In the genomic region with DNA sequence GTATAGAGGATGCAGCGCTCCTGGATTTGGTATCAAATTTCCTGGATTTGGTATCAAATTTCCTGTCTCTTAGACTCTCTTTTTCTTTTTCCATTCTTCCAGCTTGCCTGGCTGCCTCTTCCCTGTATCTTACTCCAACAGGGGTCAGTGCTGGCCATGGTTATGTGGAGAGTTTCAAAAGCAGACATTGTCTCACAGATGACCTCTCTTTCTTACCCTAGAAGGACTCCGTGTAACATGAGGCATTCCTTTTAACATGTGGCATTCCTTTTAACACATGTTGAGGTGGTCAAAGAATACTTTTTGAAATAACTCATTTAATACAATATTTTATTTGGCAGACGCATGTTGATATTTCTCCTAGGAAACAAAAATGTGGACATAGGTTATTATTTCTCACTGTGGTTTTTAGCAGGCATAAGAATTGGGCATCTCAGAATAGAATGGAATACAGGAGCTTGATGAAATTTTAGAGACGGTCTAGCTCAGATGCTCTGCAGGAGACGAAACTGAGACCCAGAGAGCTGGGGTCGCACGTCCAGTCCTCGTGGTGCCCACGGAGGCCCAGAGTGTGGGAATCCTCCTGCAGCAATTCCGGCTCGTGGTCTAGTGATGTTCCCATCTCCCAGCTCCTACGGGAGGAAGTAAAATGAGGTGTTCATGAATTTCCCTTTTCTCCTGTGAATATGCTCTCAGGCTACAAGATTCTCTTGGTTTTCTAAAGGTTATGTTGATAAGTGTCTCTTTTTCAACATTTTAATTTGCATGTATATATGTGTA, we compare ENCODE assay signal across 19 cellular contexts. TPM values are rescaled to one million over a fixed set of nuclear protein-coding genes. Genes with fewer than 3 reads are reported as not detected.
A peak's percentile ranks its signal among the peaks of the same experiment; 100 is the strongest.
DNase-seq lines count a peak whose midpoint lies in the region; ATAC-seq and TF ChIP-seq lines count a peak whose summit lies in the region.
"Had no signal": no experiment of that assay in that cellular context is flagged by ENCODE, and none has a peak within 500 bp of the region (broad histone marks: within the 10 kb centered on the region; RNA-seq: fewer than 3 reads in every experiment).

No MANE protein-coding gene starts in this region.

- CTCF ChIA-PET in HEK293T (lab: Yijun Ruan, JAX): no interaction called here

- no peaks in the 10 kb centered on the region for H3K36me3 ChIP-seq in thoracic aorta

- POLR2A ChIA-PET in HEK293T (lab: Yijun Ruan, JAX): no interaction called here

- peaks cover 15 to 27% of the 10 kb centered on the region in 2 donors for H3K4me1 ChIP-seq in thoracic aorta (ENCODE audit: control insufficient read depth in 1 of 2, low read depth in 2 of 2)

- H3K27me3 ChIP-seq in thoracic aorta (replicated peaks; ENCODE audit: insufficient read depth): no peaks in the 10 kb centered on the region

- in situ Hi-C loops in astrocyte of the cerebellum (cut with HindIII; ENCODE audit: low sequenced_read_pairs): no loop called here

- TF ChIP-seq CTCF in HFF-Myc (IDR thresholded peaks at IDR 0.05; ENCODE audit: low read depth, low read length, missing control alignments) (peak; percentile 17), astrocyte of the cerebellum (IDR thresholded peaks at IDR 0.05; ENCODE audit: low read depth, low read length, missing control alignments) (peak; percentile 43), fibroblast of the aortic adventitia (IDR thresholded peaks at IDR 0.05; ENCODE audit: insufficient read depth, low read length) (peak; percentile 47), thoracic aorta (IDR thresholded peaks at IDR 0.05) (peak; percentile 30)

- DNase-seq in HFF-Myc (ENCODE audit: extremely low read depth, low read depth) (no peak), astrocyte of the cerebellum (ENCODE audit: low read depth) (no peak), fibroblast of the aortic adventitia (ENCODE audit: low read depth) (peak; percentile 81), thoracic aorta (ENCODE audit: low spot score) (no peak), HEK293T (ENCODE audit: extremely low spot score) (no peak)
- DNase-seq in activated CD4-positive, alpha-beta T cell treated with anti-CD3 and anti-CD28 coated beads for 4 hours: no peak
- DNase-seq: activated gamma-delta T cell treated with Interleukin-2 at 50 U/mL for 16 hours; anterior cingulate cortex; DMS153; foreskin melanocyte; NCI-H1105 treated with DMSO at 0.1 percent for 48 hours; NCI-H345; NK-92 treated with Interleukin-12 subunit alpha and Interleukin-12 subunit beta, amount 100 ng/mL, for 24 hours; posterior cingulate gyrus; T-helper 1 cell had no signal

- peak; percentile 75 for ATAC-seq in thoracic aorta (ENCODE audit: insufficient number of reproducible peaks, low FRiP score, low read depth)
- ATAC-seq in HG03439 (IDR thresholded peaks at IDR 0.05; ENCODE audit: unreplicated experiment): no peak
- ATAC-seq: K562; stimulated activated effector memory CD8-positive, alpha-beta T cell treated with anti-CD3 and anti-CD28 coated beads, Interleukin-12 subunit alpha, Interleukin-12 subunit beta, amount 100 ng/mL, for 72 hours had no signal

- no peaks in the 10 kb centered on the region for H3K9me3 ChIP-seq in thoracic aorta

- H3K27ac ChIP-seq in thoracic aorta: peak overlapping the region; percentile 89

- H3K4me3 ChIP-seq in HFF-Myc (replicated peaks; ENCODE audit: low read depth, low read length) (no peak overlapping the region), astrocyte of the cerebellum (ENCODE audit: low read depth, low read length) (no peak overlapping the region), fibroblast of the aortic adventitia (ENCODE audit: low read depth, low read length) (no peak overlapping the region), thoracic aorta (peak overlapping the region; percentile 33)
- H3K4me3 ChIP-seq: K562, smooth muscle cell had no signal

TF ChIP-seq in HEK293T, 16 proteins besides CTCF, POLR2A, EP300 and RAD21:
- TF ChIP-seq, protein P1, sequence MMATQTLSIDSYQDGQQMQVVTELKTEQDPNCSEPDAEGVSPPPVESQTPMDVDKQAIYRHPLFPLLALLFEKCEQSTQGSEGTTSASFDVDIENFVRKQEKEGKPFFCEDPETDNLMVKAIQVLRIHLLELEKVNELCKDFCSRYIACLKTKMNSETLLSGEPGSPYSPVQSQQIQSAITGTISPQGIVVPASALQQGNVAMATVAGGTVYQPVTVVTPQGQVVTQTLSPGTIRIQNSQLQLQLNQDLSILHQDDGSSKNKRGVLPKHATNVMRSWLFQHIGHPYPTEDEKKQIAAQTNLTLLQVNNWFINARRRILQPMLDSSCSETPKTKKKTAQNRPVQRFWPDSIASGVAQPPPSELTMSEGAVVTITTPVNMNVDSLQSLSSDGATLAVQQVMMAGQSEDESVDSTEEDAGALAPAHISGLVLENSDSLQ (IDR thresholded peaks at IDR 0.05): no peak
- TF ChIP-seq BHLHE40 (IDR thresholded peaks at IDR 0.05; ENCODE audit: borderline replicate concordance): no peak
- no peak for TF ChIP-seq ELF4 (IDR thresholded peaks at IDR 0.05)
- no peak for TF ChIP-seq HDGF (IDR thresholded peaks at IDR 0.05; ENCODE audit: borderline replicate concordance)
- no peak for TF ChIP-seq FOXM1 (IDR thresholded peaks at IDR 0.05; ENCODE audit: borderline replicate concordance)
- no peak for TF ChIP-seq ZNF384 (IDR thresholded peaks at IDR 0.05)
- no peak for TF ChIP-seq SP1 (IDR thresholded peaks at IDR 0.05)
- TF ChIP-seq FOXA1 (IDR thresholded peaks at IDR 0.05): no peak

RNA-seq across cellular contexts. Expression of a gene that starts 59.6 kb away (rescaled TPM):
- total RNA-seq in fibroblast of the aortic adventitia (ENCODE audit: low replicate concordance): 29.7 and 110 TPM in 2 replicates
- total RNA-seq in thoracic aorta: 100 to 1,000 TPM; 104 to 125 TPM
